22 cellular contexts compared by ENCODE assay signal in the genomic region with DNA sequence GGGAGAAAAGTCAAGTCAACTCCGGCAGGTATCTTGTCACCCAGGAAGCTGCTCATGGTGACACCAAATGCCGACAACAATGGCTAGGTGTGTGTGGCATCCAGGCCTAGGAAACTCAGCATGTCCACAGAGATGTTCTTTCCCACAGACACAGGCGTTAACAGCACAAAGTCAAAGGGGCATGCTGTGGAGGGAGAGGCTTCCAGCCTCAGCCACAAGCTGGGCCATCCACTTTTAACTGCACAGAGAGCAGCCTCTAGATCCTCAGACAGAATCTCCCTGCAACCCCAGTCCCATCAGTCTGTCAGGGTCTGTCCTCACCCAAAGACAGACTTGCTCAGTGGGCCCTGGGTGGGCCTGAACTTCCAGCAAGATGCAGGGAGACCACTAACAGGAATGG. TPM values are rescaled to one million over a fixed set of nuclear protein-coding genes. Genes with fewer than 3 reads are reported as not detected.
DNase-seq lines count a peak whose midpoint lies in the region; ATAC-seq, FAIRE-seq and TF ChIP-seq lines count a peak whose summit lies in the region.
"Had no signal": no experiment of that assay in that cellular context is flagged by ENCODE, and none has a peak within 500 bp of the region (broad histone marks: within the 10 kb centered on the region; RNA-seq: fewer than 3 reads in every experiment).

No MANE protein-coding gene starts in this region.

- no peak for TF ChIP-seq RAD21 in H1 (IDR thresholded peaks at IDR 0.05 in 1 of 2, conservative IDR thresholded peaks at IDR 0.05 in 1 of 2; ENCODE audit: low read depth in 2 of 2, low read length in 2 of 2)

- no peak for TF ChIP-seq EP300 in H1 (IDR thresholded peaks at IDR 0.05; ENCODE audit: borderline replicate concordance in 1 of 2, low read depth in 2 of 2, low read length in 2 of 2)

- peak overlapping the region; percentile 22 for H4K91ac ChIP-seq in H1 (replicated peaks; ENCODE audit: insufficient read length, low read length)

- H3K4me3 ChIP-seq in PC-9 (no peak overlapping the region), H1 (ENCODE audit: extremely low read depth in 1 of 4, insufficient read depth in 2 of 4, low read depth in 3 of 4, low read length in 4 of 4) (no peak overlapping the region), mesodermal cell (ENCODE audit: extremely low read depth, insufficient read depth, low read length, poor library complexity, severe bottlenecking) (no peak overlapping the region), spleen (no peak overlapping the region)
- H3K4me3 ChIP-seq: pancreas, right lobe of liver, vagina had no signal

- TF ChIP-seq CTCF in PC-9 (conservative IDR thresholded peaks at IDR 0.05) (no peak), H1 (IDR thresholded peaks at IDR 0.05; ENCODE audit: control extremely low read depth in 1 of 3, insufficient read depth in 1 of 3, low read depth in 1 of 3, low read length in 3 of 3) (no peak), spleen (IDR thresholded peaks at IDR 0.05 in 8 of 11, conservative IDR thresholded peaks at IDR 0.05 in 3 of 11) (no peak)

- H4K20me1 ChIP-seq in PC-9 (ENCODE audit: insufficient read depth): no peaks in the 10 kb centered on the region
- no peaks in the 10 kb centered on the region for H4K20me1 ChIP-seq in H1 (replicated peaks in 1 of 2; ENCODE audit: control insufficient read depth in 1 of 2, insufficient read depth in 2 of 2, low read length in 2 of 2)

- peak overlapping the region; percentile 12; the same call in 1 of the 2 replicates for H2BK15ac ChIP-seq in H1 (ENCODE audit: low read length)

- H3K4me1 ChIP-seq in PC-9 (replicated peaks; ENCODE audit: insufficient read depth): peaks cover 50% of the 10 kb centered on the region
- no peaks in the 10 kb centered on the region for H3K4me1 ChIP-seq in H1 (replicated peaks in 1 of 4; ENCODE audit: control insufficient read depth in 3 of 4, insufficient read depth in 4 of 4, low read length in 3 of 4)
- peaks cover 22% of the 10 kb centered on the region for H3K4me1 ChIP-seq in mesodermal cell (ENCODE audit: control insufficient read depth, insufficient read depth, low read length, poor library complexity, severe bottlenecking)
- peaks cover 0 to 11% (median 4%) of the 10 kb centered on the region in 6 donors for H3K4me1 ChIP-seq in spleen
- H3K4me1 ChIP-seq: right lobe of liver had no signal

- DNase-seq in PC-9: no peak
- no peak for DNase-seq in H1 (ENCODE audit: low read depth in 1 of 2, low spot score in 2 of 2)
- no peak for DNase-seq in spleen
- DNase-seq: activated CD8-positive, alpha-beta T cell treated with anti-CD3 and anti-CD28 coated beads for 36 hours; activated gamma-delta T cell treated with Interleukin-2 at 50 U/mL for 16 hours; activated T-cell treated with anti-CD3 and anti-CD28 coated beads for 4 hours; CD8-positive, alpha-beta memory T cell; GDM1; MV-4-11; NCI-H187; NCI-H526 treated with DMSO at 0.1 percent for 48 hours; pancreas; right lobe of liver; stimulated activated CD4-positive, alpha-beta T cell treated with anti-CD3 and anti-CD28 coated beads, Interleukin-1b, Interleukin-23, amount 100 ng/mL, for 48 hours had no signal

- CTCF ChIA-PET in PC-9 (lab: Charles Lee) (interaction anchor here (0.8 kb wide), 1 partner anchor 67 kb away, joined by 3 read pairs; no protein-coding TSS in a partner anchor), H1 (lab: Charles Lee; ENCODE audit: partially characterized antibody) (interaction anchor here (0.7 to 1.5 kb wide), 9 partner anchors 10 to 111 kb away, joined by 3 to 4 read pairs (median 3); no protein-coding TSS in a partner anchor)

- no peak overlapping the region for H2BK20ac ChIP-seq in H1 (ENCODE audit: low read length)

- H3K27me3 ChIP-seq in PC-9 (ENCODE audit: insufficient read depth, low read depth) (no peaks in the 10 kb centered on the region), H1 (replicated peaks in 1 of 4; ENCODE audit: control insufficient read depth in 3 of 4, extremely low read depth in 1 of 4, insufficient read depth in 3 of 4, low read length in 3 of 4) (no peaks in the 10 kb centered on the region), spleen (replicated peaks in 1 of 7) (no peaks in the 10 kb centered on the region)
- H3K27me3 ChIP-seq: pancreas, right lobe of liver, vagina had no signal

- intact Hi-C loops in PC-9 (cut with micrococcal nuclease; ENCODE audit: unreplicated experiment) (no loop called here), spleen (cut with DNase I; ENCODE audit: low total_unique reads) (no loop called here)

- H3K23ac ChIP-seq in H1 (ENCODE audit: insufficient read length): no peak overlapping the region

- H3F3A ChIP-seq in PC-9 (ENCODE audit: insufficient read depth, low read depth): peaks cover 70% of the 10 kb centered on the region

- peaks cover 4% of the 10 kb centered on the region; the same call in 1 of the 2 replicates for H3K79me2 ChIP-seq in PC-9 (ENCODE audit: low read depth)
- H3K79me2 ChIP-seq in H1 (ENCODE audit: control insufficient read depth in 1 of 2, insufficient read depth in 2 of 2, low read length in 2 of 2): no peaks in the 10 kb centered on the region

- H3K23me2 ChIP-seq in H1 (ENCODE audit: low read depth, low read length): no peaks in the 10 kb centered on the region

- H3K36me3 ChIP-seq in PC-9 (ENCODE audit: low read depth) (peaks cover 15% of the 10 kb centered on the region), H1 (ENCODE audit: control insufficient read depth in 2 of 4, insufficient read depth in 4 of 4, low read length in 3 of 4) (no peaks in the 10 kb centered on the region), mesodermal cell (ENCODE audit: control insufficient read depth, insufficient read depth, low read length) (no peaks in the 10 kb centered on the region), spleen (no peaks in the 10 kb centered on the region)
- H3K36me3 ChIP-seq: pancreas, right lobe of liver, vagina had no signal

- no peak overlapping the region for H3K4ac ChIP-seq in H1 (replicated peaks; ENCODE audit: insufficient read length, low read depth, low read length)

- H2AK5ac ChIP-seq in H1 (ENCODE audit: low read depth, low read length): no peak overlapping the region

- no peak overlapping the region for H2AFZ ChIP-seq in PC-9
- no peak overlapping the region for H2AFZ ChIP-seq in H1 (ENCODE audit: low read length)

- H3K9me3 ChIP-seq in PC-9 (ENCODE audit: insufficient read depth, low read depth) (no peaks in the 10 kb centered on the region; the same call in 1 of the 2 replicates), H1 (ENCODE audit: insufficient read depth in 2 of 2, low read depth in 1 of 2, low read length in 1 of 2) (no peaks in the 10 kb centered on the region), mesodermal cell (ENCODE audit: control insufficient read depth, low read length) (peaks cover 7% of the 10 kb centered on the region), spleen (no peaks in the 10 kb centered on the region)
- H3K9me3 ChIP-seq: pancreas, right lobe of liver, vagina had no signal

- H3K4me2 ChIP-seq in PC-9 (0 out of 2 replicates have a peak overlapping the region, but pooled peaks have one; percentile 1), H1 (ENCODE audit: insufficient read depth in 1 of 2, low read depth in 2 of 2, low read length in 2 of 2) (no peak overlapping the region)

- H3K27ac ChIP-seq in PC-9 (peak overlapping the region; percentile 84), H1 (ENCODE audit: low read depth, low read length) (no peak overlapping the region), mesodermal cell (ENCODE audit: low read depth, low read length, severe bottlenecking) (peak overlapping the region; percentile 68), spleen (peak overlapping the region in 6 of 8 donors; percentile 9 to 52 (median 37))
- H3K27ac ChIP-seq: pancreas, right lobe of liver had no signal

- FAIRE-seq in H1 (lab: Jason Lieb, UNC): no peak
- FAIRE-seq: bronchial epithelial cell, HTR-8/SVneo, pancreas had no signal

- no peak overlapping the region for H4K8ac ChIP-seq in H1 (ENCODE audit: extremely low read depth, insufficient read depth, low read length)

- H3K79me1 ChIP-seq in H1 (ENCODE audit: low read depth, low read length): no peaks in the 10 kb centered on the region

- ATAC-seq in HG03095 (IDR thresholded peaks at IDR 0.05; ENCODE audit: unreplicated experiment): no peak
- ATAC-seq in HG03280 (IDR thresholded peaks at IDR 0.05; ENCODE audit: unreplicated experiment): no peak
- no peak for ATAC-seq in GM21526 (IDR thresholded peaks at IDR 0.05; ENCODE audit: low FRiP score, unreplicated experiment)
- ATAC-seq: activated CD8-positive, alpha-beta T cell treated with anti-CD3 and anti-CD28 coated beads for 36 hours; pancreas; stimulated activated effector memory CD8-positive, alpha-beta T cell treated with anti-CD3 and anti-CD28 coated beads, Interleukin-12 subunit alpha, Interleukin-12 subunit beta, amount 100 ng/mL, for 72 hours had no signal

- no peak overlapping the region for H2BK12ac ChIP-seq in H1 (ENCODE audit: low read depth, low read length)

- WGBS in H1 (ENCODE audit: extremely low coverage in 1 of 2, insufficient coverage in 1 of 2, insufficient read length in 1 of 2, insufficient replicate concordance in 2 of 2, low coverage in 1 of 2, low lambda C conversion rate in 2 of 2, missing lambda C conversion rate in 1 of 2), 2 experiments: 88% methylated on average over 3 of the region's 3 CpGs; no CpG with 5 or more reads in 1 of the 2 experiments
- 96 to 100% methylated on average over 2 to 3 of the region's 3 CpGs for WGBS in mesodermal cell (ENCODE audit: insufficient coverage in 2 of 2), 2 experiments
- WGBS in spleen, 5 donors: 88 to 97% (median 96%) methylated on average over 3 of the region's 3 CpGs

- no peaks in the 10 kb centered on the region for H3K9me2 ChIP-seq in PC-9 (ENCODE audit: insufficient read depth)

- TF ChIP-seq POLR2A in H1 (IDR thresholded peaks at IDR 0.05; ENCODE audit: control extremely low read depth in 1 of 2, low read depth in 2 of 2, low read length in 2 of 2) (no peak), spleen (IDR thresholded peaks at IDR 0.05) (no peak)

- no peak overlapping the region for H3K9ac ChIP-seq in H1 (replicated peaks in 1 of 4; ENCODE audit: extremely low read depth in 1 of 4, low read depth in 3 of 4, low read length in 3 of 4)

- POLR2A ChIA-PET in PC-9 (lab: Charles Lee; ENCODE audit: unreplicated experiment): interaction anchor here (0.6 to 0.7 kb wide), 2 partner anchors 25 to 38 kb away, joined by 3 to 12 read pairs; no protein-coding TSS in a partner anchor
- POLR2A ChIA-PET in H1 (lab: Charles Lee; ENCODE audit: partially characterized antibody): interaction anchor here (0.6 kb wide), 1 partner anchor 105 kb away, joined by 3 read pairs; no protein-coding TSS in a partner anchor

- H2BK120ac ChIP-seq in H1 (replicated peaks; ENCODE audit: low read depth, low read length): no peak overlapping the region

- H3K56ac ChIP-seq in H1 (replicated peaks; ENCODE audit: insufficient read length, low read depth, low read length): no peak overlapping the region

- H4K5ac ChIP-seq in H1 (ENCODE audit: insufficient read length, low read depth, low read length): no peak overlapping the region

- H3K18ac ChIP-seq in H1 (ENCODE audit: extremely low read depth, low read length): no peak overlapping the region

- H3K14ac ChIP-seq in H1 (ENCODE audit: insufficient read length): no peak overlapping the region

- no peak overlapping the region for H2BK5ac ChIP-seq in H1 (ENCODE audit: low read depth, low read length)

- BruUV-seq in PC-9 (replicated peaks; lab: Mats Ljungman, UMichigan): no TSS peak

RNA-seq across cellular contexts. Expression of gene BCAR3, which starts 58.5 kb away (rescaled TPM):
- total RNA-seq in PC-9 (2021): 62.5 and 70.0 TPM in 2 replicates
- 8.3 and 9.2 TPM in 2 replicates for total RNA-seq in H1 (2021; fragmentation: NEBNext Ultra II Directional; extraction: Animal tissue kit (Norgen Biotek cat#: 25700))
- 5.6 and 7.3 TPM in 2 replicates for polyA plus RNA-seq in H1 (2011; rRNA removed)
- polyA plus RNA-seq in H1 (2011; cell fraction: cytosol; rRNA removed): 6.6 TPM
- polyA plus RNA-seq in H1 (2011; cell fraction: nucleus; rRNA removed): 9.7 TPM
- polyA plus RNA-seq in H1 (2012, experiment 1 of 2): 7.0 to 8.0 TPM (median 7.8 TPM) in 4 replicates
- 6.1 TPM for polyA plus RNA-seq in H1 (2012, experiment 2 of 2)
- polyA plus RNA-seq in H1 (2013, experiment 1 of 2): 5.1 TPM
- polyA plus RNA-seq in H1 (2013, experiment 2 of 2): 5.2 TPM
- polyA minus RNA-seq in H1 (2011; rRNA and poly(A)+ RNA removed): 10.9 and 11.0 TPM in 2 replicates
- 19.4 TPM for polyA minus RNA-seq in H1 (2011; cell fraction: cytosol; rRNA and poly(A)+ RNA removed)
- 14.6 TPM for polyA minus RNA-seq in H1 (2011; cell fraction: nucleus; rRNA and poly(A)+ RNA removed)
- polyA plus RNA-seq in mesodermal cell (2013, experiment 1 of 2): 38.3 TPM
- 40.0 TPM for polyA plus RNA-seq in mesodermal cell (2013, experiment 2 of 2)
- total RNA-seq in spleen: 10 to 100 TPM; 11.0 to 18.0 (median 12.3) TPM
- polyA plus RNA-seq in spleen: 1 to 10 TPM; 3.5 to 6.8 (median 4.5) TPM
